ENCODE assay signal across 21 cellular contexts in genomic region chr10:77641344-77641743, GRCh38. TPM values are rescaled to one million over a fixed set of nuclear protein-coding genes. Genes with fewer than 3 reads are reported as not detected.
DNase-seq lines count a peak whose midpoint lies in the region; ATAC-seq, FAIRE-seq and TF ChIP-seq lines count a peak whose summit lies in the region.
"Had no signal": no experiment of that assay in that cellular context is flagged by ENCODE, and none has a peak within 500 bp of the region (broad histone marks: within the 10 kb centered on the region; RNA-seq: fewer than 3 reads in every experiment).

No MANE protein-coding gene starts in this region.

- 15 to 36% (median 34%) methylated on average over 1 of the region's 1 CpG for WGBS in ovary, 3 donors

- FAIRE-seq in GM12892 (lab: Jason Lieb, UNC) = peak; percentile 84
- FAIRE-seq: GM12891 had no signal

- ATAC-seq in stimulated activated naive CD8-positive, alpha-beta T cell treated with anti-CD3 and anti-CD28 coated beads, Interleukin-15, amount 100 ng/mL, for 72 hours = no peak
- ATAC-seq in GM18511 (IDR thresholded peaks at IDR 0.05; ENCODE audit: unreplicated experiment) = no peak
- ATAC-seq: activated CD8-positive, alpha-beta memory T cell treated with anti-CD3 and anti-CD28 coated beads, Interleukin-2, amount 10 ng/mL, durations not matched to agents 7 days and 5 days; activated T-cell treated with anti-CD3 and anti-CD28 coated beads, Interleukin-2, amount 50 U/mL, for 4 hours; effector memory CD8-positive, alpha-beta T cell had no signal

- intact Hi-C loops in ascending aorta (cut with DNase I) = loop anchor here (1.0 to 2.0 kb wide), 3 partner anchors 249 to 476 kb away; no protein-coding TSS in a partner anchor
- intact Hi-C loops in ovary (cut with DNase I) = loop anchor here in 3 of 4 donors (5.0 to 10.0 kb wide), 4 partner anchors 247 to 469 kb away; no protein-coding TSS in a partner anchor
- intact Hi-C loops in head of caudate nucleus (cut with DNase I) = loop anchor here (5.0 kb wide), 2 partner anchors 249 to 464 kb away; no protein-coding TSS in a partner anchor

- no peaks in the 10 kb centered on the region for H3K36me3 ChIP-seq in ascending aorta
- H3K36me3 ChIP-seq in neutrophil = no peaks in the 10 kb centered on the region
- H3K36me3 ChIP-seq in ovary = no peaks in the 10 kb centered on the region
- H3K36me3 ChIP-seq: BLaER1 treated with 17β-estradiol and CSF1 and Interleukin-3, amounts not matched to agents 10 nM and 100 nM; prostate gland; stomach; tibial nerve had no signal

- H3K9me3 Mint-ChIP-seq in stimulated activated naive CD8-positive, alpha-beta T cell treated with anti-CD3 and anti-CD28 coated beads, Interleukin-15, amount 100 ng/mL, for 72 hours = no peaks in the 10 kb centered on the region
- H3K9me3 Mint-ChIP-seq: activated T-cell treated with anti-CD3 and anti-CD28 coated beads, Interleukin-2, amount 50 U/mL, for 4 hours; effector memory CD8-positive, alpha-beta T cell; IgD-negative memory B cell had no signal

- H3K4me1 ChIP-seq in ascending aorta (peaks cover 9 to 29% of the 10 kb centered on the region in 2 donors), neutrophil (ENCODE audit: control insufficient read depth in 1 of 2, insufficient read depth in 1 of 2, low read depth in 1 of 2, low read length in 1 of 2) (peaks cover 0 to 23% of the 10 kb centered on the region in 2 experiments), ovary (ENCODE audit: insufficient read depth) (peaks cover 3% of the 10 kb centered on the region)
- H3K4me1 ChIP-seq: prostate gland had no signal

- H3K9me3 ChIP-seq in ascending aorta = no peaks in the 10 kb centered on the region
- no peaks in the 10 kb centered on the region for H3K9me3 ChIP-seq in neutrophil
- H3K9me3 ChIP-seq in ovary = no peaks in the 10 kb centered on the region
- H3K9me3 ChIP-seq: prostate gland, stomach had no signal

- TF ChIP-seq POLR2A in GM12892 (IDR thresholded peaks at IDR 0.05; ENCODE audit: low read depth, low read length) (no peak), ovary (IDR thresholded peaks at IDR 0.05) (no peak)

- H3K4me3 ChIP-seq in ascending aorta (no peak overlapping the region), neutrophil (ENCODE audit: low read depth in 1 of 2, low read length in 1 of 2) (peak overlapping the region; percentile 7 to 30), ovary (no peak overlapping the region)
- H3K4me3 ChIP-seq: BLaER1 treated with 17β-estradiol and CSF1 and Interleukin-3, amounts not matched to agents 10 nM and 100 nM; prostate gland; SK-N-MC; stomach; tibial nerve had no signal

- H3K4me3 Mint-ChIP-seq in stimulated activated naive CD8-positive, alpha-beta T cell treated with anti-CD3 and anti-CD28 coated beads, Interleukin-15, amount 100 ng/mL, for 72 hours = no peak overlapping the region
- H3K4me3 Mint-ChIP-seq: activated CD8-positive, alpha-beta memory T cell treated with anti-CD3 and anti-CD28 coated beads, Interleukin-2, amount 10 ng/mL, durations not matched to agents 7 days and 5 days; activated T-cell treated with anti-CD3 and anti-CD28 coated beads, Interleukin-2, amount 50 U/mL, for 4 hours; effector memory CD8-positive, alpha-beta T cell; T-helper 17 cell had no signal

- no peak for DNase-seq in GM12892 (ENCODE audit: insufficient read length)
- DNase-seq in MV-4-11 (lab: John Stamatoyannopoulos, UW) = peak; percentile 7
- peak in 1 of 2 donors; percentile 60 for DNase-seq in ascending aorta (ENCODE audit: low spot score in 2 of 2)
- DNase-seq in ovary = no peak
- DNase-seq in stimulated activated naive CD8-positive, alpha-beta T cell treated with anti-CD3 and anti-CD28 coated beads, Interleukin-15, amount 100 ng/mL, for 72 hours = no peak
- DNase-seq in head of caudate nucleus = no peak
- DNase-seq: left ventricle myocardium superior had no signal

- TF ChIP-seq CTCF in ascending aorta (IDR thresholded peaks at IDR 0.05) (no peak), neutrophil (IDR thresholded peaks at IDR 0.05) (no peak), ovary (IDR thresholded peaks at IDR 0.05) (no peak)

- peaks cover 70% of the 10 kb centered on the region for H3K27me3 Mint-ChIP-seq in stimulated activated naive CD8-positive, alpha-beta T cell treated with anti-CD3 and anti-CD28 coated beads, Interleukin-15, amount 100 ng/mL, for 72 hours

- H3K27me3 ChIP-seq in ascending aorta (no peaks in the 10 kb centered on the region), neutrophil (peaks cover 68% of the 10 kb centered on the region), ovary (no peaks in the 10 kb centered on the region)

- H3K4me1 Mint-ChIP-seq in stimulated activated naive CD8-positive, alpha-beta T cell treated with anti-CD3 and anti-CD28 coated beads, Interleukin-15, amount 100 ng/mL, for 72 hours = peaks cover 17% of the 10 kb centered on the region

- H3K27ac Mint-ChIP-seq in stimulated activated naive CD8-positive, alpha-beta T cell treated with anti-CD3 and anti-CD28 coated beads, Interleukin-15, amount 100 ng/mL, for 72 hours = no peak overlapping the region
- H3K27ac Mint-ChIP-seq: activated CD8-positive, alpha-beta memory T cell treated with anti-CD3 and anti-CD28 coated beads, Interleukin-2, amount 10 ng/mL, durations not matched to agents 7 days and 5 days; effector memory CD8-positive, alpha-beta T cell; T-helper 17 cell had no signal

- H3K27ac ChIP-seq in ascending aorta (peak overlapping the region; percentile 79), neutrophil (no peak overlapping the region), ovary (no peak overlapping the region)
- H3K27ac ChIP-seq: BLaER1 treated with 17β-estradiol and CSF1 and Interleukin-3, amounts not matched to agents 10 nM and 100 nM; prostate gland; SK-N-MC; stomach; tibial nerve had no signal

- no peak for TF ChIP-seq EP300 in ovary (IDR thresholded peaks at IDR 0.05)

RNA-seq across cellular contexts. Expression of gene KCNMA1, which starts 3.7 kb away (rescaled TPM):
- 31.4 TPM for polyA plus RNA-seq in GM12892 (2012; ENCODE audit: missing spikeins)
- 28.6 TPM for total RNA-seq in ascending aorta
- 10 to 100 TPM in 6 of 7 donors, 1 to 10 TPM in 1; 7.0 to 74.5 (median 25.1) TPM for total RNA-seq in ovary
- 10 to 100 TPM; 10.7 to 83.8 TPM for polyA plus RNA-seq in ovary
- total RNA-seq: OCI-LY7 had no signal

Comparison
In these comparisons a context has a peak if more than half of its experiments do, and no peak if none do; other contexts are left out.
1. H3K27ac ChIP-seq: peak in ascending aorta (2 of 2); none in neutrophil (single experiment) and ovary (0 of 2).
2. H3K4me3 ChIP-seq: peak in neutrophil (2 of 2); none in ascending aorta (0 of 2) and ovary (single experiment).